ENCODE assay signal across 8 cellular contexts in the genomic region with DNA sequence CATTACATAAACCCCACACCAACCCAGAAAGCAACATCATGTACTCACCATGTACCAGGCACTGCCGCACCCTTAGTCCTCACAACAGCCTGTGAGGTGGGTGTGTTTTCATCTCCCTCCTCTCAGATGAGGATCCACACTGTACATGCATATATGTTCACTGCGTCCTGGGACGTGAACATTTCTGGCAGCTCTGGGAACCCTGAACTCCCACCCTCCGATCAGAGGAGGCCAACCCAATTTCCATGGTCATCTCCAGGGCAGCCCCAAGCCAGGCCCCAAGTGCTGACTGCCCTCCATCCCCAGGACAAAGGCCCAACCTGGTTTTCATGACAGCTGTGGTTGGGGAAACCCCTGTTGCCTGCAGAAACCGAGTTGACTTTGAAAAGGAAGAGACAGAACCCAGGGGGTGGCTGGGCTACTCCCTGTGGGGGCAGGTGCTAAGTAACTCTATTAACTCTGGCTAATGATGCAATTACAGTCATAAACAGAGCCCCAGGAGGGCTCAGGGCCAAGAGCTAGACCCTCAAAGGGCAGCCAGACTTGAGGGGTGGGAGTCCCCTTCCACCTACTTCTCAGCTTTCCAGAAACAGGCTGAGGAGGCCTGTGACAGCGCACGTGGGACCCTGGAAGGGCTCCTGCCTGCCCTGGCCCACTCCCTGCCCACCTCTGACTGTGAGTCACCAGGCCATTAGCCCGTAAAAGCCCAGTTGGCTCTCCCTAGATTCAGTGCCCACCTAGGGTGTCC. TPM values are rescaled to one million over a fixed set of nuclear protein-coding genes. Genes with fewer than 3 reads are reported as not detected.
DNase-seq lines count a peak whose midpoint lies in the region; ATAC-seq, FAIRE-seq and TF ChIP-seq lines count a peak whose summit lies in the region.

No MANE protein-coding gene starts in this region.

- 44% methylated on average over 8 of the region's 8 CpGs for WGBS in HUES64
- 58 to 61% (median 59%) methylated on average over 8 of the region's 8 CpGs for WGBS in small intestine, 3 donors

- TF ChIP-seq CTCF in AG09309 (IDR thresholded peaks at IDR 0.05; ENCODE audit: control insufficient read depth, insufficient read depth, low read depth, low read length, missing control alignments): no peak
- no peak for TF ChIP-seq CTCF in fibroblast of pulmonary artery (IDR thresholded peaks at IDR 0.05; ENCODE audit: low read length, missing control alignments)

- no peak overlapping the region for H3K9ac ChIP-seq in HUES64 (ENCODE audit: low read depth, low read length)

- H3K27ac ChIP-seq in HUES64 (ENCODE audit: low read depth, low read length) (no peak overlapping the region), small intestine (ENCODE audit: low read depth in 1 of 2, low read length in 1 of 2) (peak overlapping the region in 1 of 2 donors; percentile 83)

- FAIRE-seq in small intestine (lab: Jason Lieb, UNC): no peak

- H3K27me3 ChIP-seq in HUES64 (ENCODE audit: insufficient read depth, low read length): peaks cover 24% of the 10 kb centered on the region
- no peaks in the 10 kb centered on the region for H3K27me3 ChIP-seq in small intestine (ENCODE audit: control insufficient read depth in 2 of 2, insufficient read depth in 2 of 2, low read length in 2 of 2)

- H3K4me3 ChIP-seq in AG09309 (ENCODE audit: control insufficient read depth, low read depth, low read length) (peak overlapping the region; percentile 78), HUES64 (ENCODE audit: low read length) (peak overlapping the region; percentile 62), fibroblast of pulmonary artery (replicated peaks; ENCODE audit: low read depth, low read length) (peak overlapping the region; percentile 66), small intestine (ENCODE audit: low read depth in 1 of 2, low read length in 2 of 2) (no peak overlapping the region)

- no peaks in the 10 kb centered on the region for H3K9me3 ChIP-seq in HUES64 (ENCODE audit: insufficient read depth, low read depth, low read length)
- H3K9me3 ChIP-seq in small intestine (ENCODE audit: control insufficient read depth, low read depth): no peaks in the 10 kb centered on the region

- DNase-seq in AG09309 (ENCODE audit: low read depth): no peak
- DNase-seq in activated CD8-positive, alpha-beta memory T cell treated with anti-CD3 and anti-CD28 coated beads, Interleukin-2, amount 50 U/mL, for 4 hours: peak; percentile 58
- DNase-seq in fibroblast of pulmonary artery (ENCODE audit: low read depth): no peak
- DNase-seq in small intestine: peak; percentile 18
- DNase-seq in putamen (ENCODE audit: low spot score): no peak
- DNase-seq in NCI-H2227 treated with DMSO at 0.1 percent for 48 hours (lab: John Stamatoyannopoulos, UW): no peak

- H3K4me1 ChIP-seq in HUES64 (ENCODE audit: insufficient read depth, low read length): peaks cover 20% of the 10 kb centered on the region
- peaks cover 0 to 10% of the 10 kb centered on the region in 2 donors for H3K4me1 ChIP-seq in small intestine (ENCODE audit: control insufficient read depth in 2 of 2, insufficient read depth in 1 of 2, low read depth in 1 of 2, low read length in 1 of 2)

- H3K36me3 ChIP-seq in HUES64 (ENCODE audit: insufficient read depth, low read length) (no peaks in the 10 kb centered on the region), small intestine (ENCODE audit: control insufficient read depth in 2 of 2, insufficient read depth in 2 of 2, low read length in 2 of 2) (no peaks in the 10 kb centered on the region)

- ATAC-seq in GM19397 (IDR thresholded peaks at IDR 0.05; ENCODE audit: unreplicated experiment): peak; percentile 30

RNA-seq across cellular contexts. Expression of a gene that starts 2.6 kb away (rescaled TPM):
- polyA plus RNA-seq in HUES64 (2013, experiment 1 of 2): 0.75 TPM
- polyA plus RNA-seq in HUES64 (2013, experiment 2 of 2): 1.4 TPM
- 10 to 100 TPM; 11.5 to 34.3 (median 19.9) TPM for polyA plus RNA-seq in small intestine

RNA-seq across cellular contexts. Expression of a gene that starts 14.4 kb away (rescaled TPM):
- polyA plus RNA-seq in HUES64 (2013, experiment 1 of 2): not detected
- polyA plus RNA-seq in HUES64 (2013, experiment 2 of 2): not detected
- polyA plus RNA-seq in small intestine: 10 to 100 TPM; 12.2 to 51.3 (median 13.9) TPM

RNA-seq across cellular contexts. Expression of a gene that starts 46.9 kb away (rescaled TPM):
- 2.2 TPM for polyA plus RNA-seq in HUES64 (2013, experiment 1 of 2)
- 3.0 TPM for polyA plus RNA-seq in HUES64 (2013, experiment 2 of 2)
- polyA plus RNA-seq in small intestine: 1 to 10 TPM; 1.1 to 4.2 (median 4.0) TPM

RNA-seq across cellular contexts. Expression of a gene that starts 47.8 kb away (rescaled TPM):
- not detected for polyA plus RNA-seq in HUES64 (2013, experiment 1 of 2)
- polyA plus RNA-seq in HUES64 (2013, experiment 2 of 2): not detected
- polyA plus RNA-seq in small intestine: 1 to 10 TPM in 1 of 3 donors, under 1 TPM in 1, not detected in 1; 0.89 to 1.6 TPM

RNA-seq across cellular contexts. Expression of a gene that starts 54.7 kb away (rescaled TPM):
- polyA plus RNA-seq in HUES64 (2013, experiment 1 of 2): 296 TPM
- polyA plus RNA-seq in HUES64 (2013, experiment 2 of 2): 295 TPM
- 100 to 1,000 TPM; 166 to 256 (median 216) TPM for polyA plus RNA-seq in small intestine

Comparison
In these comparisons a context has a peak if more than half of its experiments do, and no peak if none do; other contexts are left out.
1. DNase-seq: peak in activated CD8-positive, alpha-beta memory T cell treated with anti-CD3 and anti-CD28 coated beads, Interleukin-2, amount 50 U/mL, for 4 hours (single experiment) and small intestine (single experiment); none in AG09309 (single experiment), fibroblast of pulmonary artery (single experiment), putamen (single experiment) and NCI-H2227 treated with DMSO at 0.1 percent for 48 hours (single experiment).
2. H3K4me3 ChIP-seq: peak in AG09309 (single experiment), HUES64 (single experiment) and fibroblast of pulmonary artery (single experiment); none in small intestine (0 of 2).